20 cellular contexts compared by ENCODE assay signal in genomic region chr5:103027267-103027666, GRCh38.
A peak's percentile ranks its signal among the peaks of the same experiment; 100 is the strongest.
DNase-seq lines count a peak whose midpoint lies in the region; ATAC-seq and TF ChIP-seq lines count a peak whose summit lies in the region.
"Had no signal": no experiment of that assay in that cellular context is flagged by ENCODE, and none has a peak within 500 bp of the region (broad histone marks: within the 10 kb centered on the region; RNA-seq: fewer than 3 reads in every experiment).

No MANE protein-coding gene starts in this region.

- H3K4me1 Mint-ChIP-seq in CD4-positive, CD25-positive, alpha-beta regulatory T cell, result no peaks in the 10 kb centered on the region
- H3K4me1 Mint-ChIP-seq: B cell; CD8-positive, alpha-beta memory T cell; GM23338; H9 had no signal

- H3K9me3 Mint-ChIP-seq in CD4-positive, CD25-positive, alpha-beta regulatory T cell, result no peaks in the 10 kb centered on the region
- H3K9me3 Mint-ChIP-seq: CD4-positive, alpha-beta T cell; CD8-positive, alpha-beta memory T cell; GM23338; H9 had no signal

- peaks cover 0 to 100% (median 50%) of the 10 kb centered on the region in 9 donors for H3K36me3 ChIP-seq in heart left ventricle
- peaks cover 22% of the 10 kb centered on the region for H3K36me3 ChIP-seq in CD4-positive, CD25-positive, alpha-beta regulatory T cell (ENCODE audit: control insufficient read depth, insufficient read depth, low read length)
- H3K36me3 ChIP-seq in WERI-Rb-1, result no peaks in the 10 kb centered on the region

- H3K4me1 ChIP-seq in heart left ventricle, result peaks cover 0 to 5% (median 0%) of the 10 kb centered on the region in 12 donors
- no peaks in the 10 kb centered on the region for H3K4me1 ChIP-seq in CD4-positive, CD25-positive, alpha-beta regulatory T cell (ENCODE audit: control insufficient read depth, insufficient read depth, low read length, poor library complexity, severe bottlenecking)
- H3K4me1 ChIP-seq in right cardiac atrium (ENCODE audit: control insufficient read depth, insufficient read depth, low read length), result no peaks in the 10 kb centered on the region

- WGBS in heart left ventricle, 4 donors, result 56 to 80% (median 66%) methylated on average over 2 of the region's 2 CpGs
- WGBS in right cardiac atrium, result 81% methylated on average over 2 of the region's 2 CpGs

- peaks cover 36% of the 10 kb centered on the region for H3K36me3 Mint-ChIP-seq in CD4-positive, CD25-positive, alpha-beta regulatory T cell

- ATAC-seq in heart left ventricle (peak; percentile 23 to 60 (median 47)), Right ventricle myocardium superior (ENCODE audit: poor library complexity) (no peak), right cardiac atrium (peak in 1 of 2 donors; percentile 6)
- ATAC-seq in CD4-positive, CD25-positive, alpha-beta regulatory T cell (ENCODE audit: low read depth in 2 of 2), result no peak
- ATAC-seq: GM12878, GM23338, HCT116 had no signal

- H3K27ac Mint-ChIP-seq in CD4-positive, CD25-positive, alpha-beta regulatory T cell, result peak overlapping the region in 2 of 3 donors; percentile 4 to 45
- H3K27ac Mint-ChIP-seq: B cell; CD4-positive, alpha-beta T cell; GM23338 had no signal

- H3K9me3 ChIP-seq in heart left ventricle, result no peaks in the 10 kb centered on the region
- H3K9me3 ChIP-seq in CD4-positive, CD25-positive, alpha-beta regulatory T cell (ENCODE audit: control insufficient read depth in 2 of 2, low read length in 2 of 2), result no peaks in the 10 kb centered on the region
- H3K9me3 ChIP-seq in right cardiac atrium (ENCODE audit: control insufficient read depth, low read length), result no peaks in the 10 kb centered on the region
- no peaks in the 10 kb centered on the region for H3K9me3 ChIP-seq in WERI-Rb-1 (ENCODE audit: severe bottlenecking)

- H3K27ac ChIP-seq in heart left ventricle (peak overlapping the region in 3 of 12 donors; percentile 1 to 17 (median 5)), right cardiac atrium (ENCODE audit: low read length) (peak overlapping the region; percentile 68), WERI-Rb-1 (no peak overlapping the region)
- no peak overlapping the region for H3K27ac ChIP-seq in CD4-positive, CD25-positive, alpha-beta regulatory T cell (ENCODE audit: insufficient read depth, low read length, poor library complexity, severe bottlenecking)
- H3K27ac ChIP-seq: 22Rv1, BLaER1, C4-2B had no signal

- H3K27me3 ChIP-seq in heart left ventricle (no peaks in the 10 kb centered on the region), right cardiac atrium (ENCODE audit: control insufficient read depth, insufficient read depth) (no peaks in the 10 kb centered on the region), WERI-Rb-1 (ENCODE audit: insufficient read depth, low read depth, severe bottlenecking) (no peaks in the 10 kb centered on the region)
- no peaks in the 10 kb centered on the region for H3K27me3 ChIP-seq in CD4-positive, CD25-positive, alpha-beta regulatory T cell (ENCODE audit: control insufficient read depth, insufficient read depth, low read length)
- H3K27me3 ChIP-seq: BLaER1 had no signal

- DNase-seq in heart left ventricle, result no peak
- no peak for DNase-seq in Right ventricle myocardium superior
- no peak for DNase-seq in CD4-positive, CD25-positive, alpha-beta regulatory T cell
- DNase-seq in right cardiac atrium, result no peak
- DNase-seq in globus pallidus (ENCODE audit: low spot score), result no peak
- no peak for DNase-seq in WERI-Rb-1
- DNase-seq: CD4-positive, alpha-beta T cell; CD8-positive, alpha-beta memory T cell; DMS 273 treated with DMSO at 0.1 percent for 48 hours; DMS79; EL; GDM1; H9 had no signal

- TF ChIP-seq CTCF in heart left ventricle (IDR thresholded peaks at IDR 0.05) (no peak), WERI-Rb-1 (IDR thresholded peaks at IDR 0.05; ENCODE audit: low read depth, low read length) (no peak)

- no peaks in the 10 kb centered on the region for H3K27me3 Mint-ChIP-seq in CD4-positive, CD25-positive, alpha-beta regulatory T cell
- H3K27me3 Mint-ChIP-seq: B cell; CD4-positive, alpha-beta T cell; CD8-positive, alpha-beta memory T cell had no signal

- no peak for TF ChIP-seq POLR2A in heart left ventricle (IDR thresholded peaks at IDR 0.05)

- H3K4me3 ChIP-seq in heart left ventricle (no peak overlapping the region), right cardiac atrium (ENCODE audit: low read length) (no peak overlapping the region), WERI-Rb-1 (ENCODE audit: low read depth, low read length) (no peak overlapping the region)
- no peak overlapping the region for H3K4me3 ChIP-seq in CD4-positive, CD25-positive, alpha-beta regulatory T cell (ENCODE audit: low read depth, low read length)
- H3K4me3 ChIP-seq: BLaER1, GM12878, GM23338 had no signal

- no peak overlapping the region for H3K4me3 Mint-ChIP-seq in CD4-positive, CD25-positive, alpha-beta regulatory T cell
- H3K4me3 Mint-ChIP-seq: B cell; CD4-positive, alpha-beta T cell; CD8-positive, alpha-beta memory T cell; GM23338; H9 had no signal

- intact Hi-C loops in heart left ventricle (cut with DNase I), result loop anchor here in 1 of 10 donors (10.0 kb wide), 1 partner anchor 62 kb away; no protein-coding TSS in a partner anchor
- intact Hi-C loops in Right ventricle myocardium superior (cut with DNase I), result no loop called here
- intact Hi-C loops in right cardiac atrium (cut with DNase I), result no loop called here

Comparison
In these comparisons a context has a peak if more than half of its experiments do, and no peak if none do; other contexts are left out.
1. ATAC-seq: peak in heart left ventricle (4 of 4); none in Right ventricle myocardium superior (single experiment) and CD4-positive, CD25-positive, alpha-beta regulatory T cell (0 of 2).